In the genomic region with DNA sequence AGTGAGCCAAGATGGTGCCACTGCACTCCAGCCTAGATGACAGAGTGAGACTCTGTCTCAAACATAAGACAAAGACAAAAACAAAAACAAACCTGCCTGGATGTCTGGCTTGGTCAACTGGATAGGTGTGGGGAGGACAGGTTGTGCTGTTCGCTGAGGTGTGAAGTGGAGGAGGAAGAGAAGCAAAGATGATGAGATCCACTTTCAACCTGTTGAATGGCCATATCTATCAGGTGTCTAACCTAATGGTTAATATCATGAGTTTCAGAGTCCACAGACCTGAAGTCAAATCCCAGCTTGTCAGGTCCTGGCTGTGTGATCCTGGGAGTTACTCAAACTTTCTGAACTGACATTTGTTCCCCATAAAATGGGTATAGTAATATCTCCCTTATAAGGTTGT, we compare ENCODE assay signal across 19 cellular contexts. TPM values are rescaled to one million over a fixed set of nuclear protein-coding genes. Genes with fewer than 3 reads are reported as not detected.
"Had no signal": no experiment of that assay in that cellular context is flagged by ENCODE, and none has a peak within 500 bp of the region (broad histone marks: within the 10 kb centered on the region; RNA-seq: fewer than 3 reads in every experiment).

No MANE protein-coding gene starts in this region.

- H3K36me3 Mint-ChIP-seq: activated naive CD8-positive, alpha-beta T cell; brain; T-cell had no signal

- H3K4me3 Mint-ChIP-seq: activated B cell treated with CpG ODN at 0.5 μM for 24 hours; activated CD8-positive, alpha-beta T cell treated with anti-CD3 and anti-CD28 coated beads for 36 hours; activated naive CD8-positive, alpha-beta T cell; activated naive CD8-positive, alpha-beta T cell treated with anti-CD3 and anti-CD28 coated beads, Interleukin-2, amount 50 U/mL, for 24 hours; activated T-cell treated with anti-CD3 and anti-CD28 coated beads, Interleukin-2, amount 50 U/mL, for 72 hours; brain; T-cell had no signal

- H3K27me3 ChIP-seq: MG63 had no signal

- H3K4me3 ChIP-seq: K562, MG63, PC-9 had no signal

- H3K4me2 ChIP-seq: PC-9 had no signal

- H3K9me3 ChIP-seq: MG63 had no signal

- DNase-seq: activated gamma-delta T cell, NCI-H1436 treated with DMSO at 0.1 percent for 48 hours, SIG-M5 had no signal

- H3K27ac Mint-ChIP-seq: activated B cell treated with CpG ODN at 0.5 μM for 24 hours; activated CD8-positive, alpha-beta T cell treated with anti-CD3 and anti-CD28 coated beads for 36 hours; activated naive CD8-positive, alpha-beta T cell; activated naive CD8-positive, alpha-beta T cell treated with anti-CD3 and anti-CD28 coated beads, Interleukin-2, amount 50 U/mL, for 24 hours; activated T-cell treated with anti-CD3 and anti-CD28 coated beads, Interleukin-2, amount 50 U/mL, for 72 hours; activated T-helper 2 cell treated with anti-CD3 and anti-CD28 coated beads, Interferon-gamma antibody, Interleukin-2, Interleukin-4, amounts not matched to agents 10 μg/mL and 5 μg/mL and 100 μg/mL, durations not matched to agents 14 hours and 24 hours and 36 hours had no signal

- H3K9me3 Mint-ChIP-seq: activated B cell treated with CpG ODN at 0.5 μM for 24 hours; activated CD8-positive, alpha-beta T cell treated with anti-CD3 and anti-CD28 coated beads for 36 hours; activated naive CD8-positive, alpha-beta T cell treated with anti-CD3 and anti-CD28 coated beads, Interleukin-2, amount 50 U/mL, for 24 hours; activated T-cell treated with anti-CD3 and anti-CD28 coated beads, Interleukin-2, amount 50 U/mL, for 72 hours; activated T-helper 2 cell treated with anti-CD3 and anti-CD28 coated beads, Interferon-gamma antibody, Interleukin-2, Interleukin-4, amounts not matched to agents 10 μg/mL and 5 μg/mL and 100 μg/mL, durations not matched to agents 14 hours and 24 hours and 36 hours; T-cell had no signal

- H3K27ac ChIP-seq: PC-9, RWPE1, VCaP had no signal

- H3K36me3 ChIP-seq: MG63 had no signal

- H2AFZ ChIP-seq: PC-9 had no signal

- ATAC-seq: activated naive CD8-positive, alpha-beta T cell treated with anti-CD3 and anti-CD28 coated beads, Interleukin-2, amount 50 U/mL, for 24 hours had no signal

RNA-seq across cellular contexts. Expression of gene CCDC177, which starts 9.7 kb away (rescaled TPM):
- total RNA-seq: activated B cell treated with CpG ODN at 0.5 μM for 24 hours; activated CD8-positive, alpha-beta T cell treated with anti-CD3 and anti-CD28 coated beads for 36 hours; activated T-cell treated with anti-CD3 and anti-CD28 coated beads, Interleukin-2, amount 50 U/mL, for 72 hours; activated T-helper 2 cell treated with anti-CD3 and anti-CD28 coated beads, Interferon-gamma antibody, Interleukin-2, Interleukin-4, amounts not matched to agents 10 μg/mL and 5 μg/mL and 100 μg/mL, durations not matched to agents 14 hours and 24 hours and 36 hours; bronchial epithelial cell; K562; OCI-LY7; PC-9; Right ventricle myocardium inferior; T-cell had no signal
- polyA plus RNA-seq: K562 had no signal
